ENCODE assay signal across 25 cellular contexts in the genomic region with DNA sequence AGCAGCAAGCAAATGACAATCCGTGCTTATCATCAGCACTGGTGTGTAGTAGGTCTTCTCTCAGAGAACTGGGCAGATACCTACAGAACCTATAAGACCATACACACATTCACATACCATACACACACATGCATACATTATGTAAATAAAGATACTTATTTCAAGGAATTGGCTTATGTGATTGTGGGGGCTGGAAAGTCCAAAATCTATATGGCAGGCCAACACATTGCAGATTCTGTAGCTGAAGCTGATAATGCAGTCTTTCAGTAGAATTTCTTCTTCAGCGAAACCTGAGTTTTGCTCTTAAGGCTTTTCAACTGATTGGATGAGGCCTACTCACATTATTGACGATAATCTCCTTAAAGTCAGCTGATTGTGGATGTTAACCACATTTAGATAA.
"Had no signal": no experiment of that assay in that cellular context is flagged by ENCODE, and none has a peak within 500 bp of the region (broad histone marks: within the 10 kb centered on the region; RNA-seq: fewer than 3 reads in every experiment).

No MANE protein-coding gene starts in this region.

- H3K36me3 ChIP-seq: WERI-Rb-1 had no signal

- H3K9me3 Mint-ChIP-seq: activated CD4-positive, alpha-beta memory T cell treated with anti-CD3 and anti-CD28 coated beads, Interleukin-2, amount 10 ng/mL, durations not matched to agents 7 days and 5 days; activated CD4-positive, alpha-beta T cell treated with anti-CD3 and anti-CD28 coated beads, Interleukin-2, amount 10 ng/mL, durations not matched to agents 7 days and 5 days; central memory CD8-positive, alpha-beta T cell; memory B cell had no signal

- H3K4me3 ChIP-seq: esophagus squamous epithelium, heart right ventricle, spleen, tibial nerve had no signal

- H3K4me3 Mint-ChIP-seq: activated CD4-positive, alpha-beta memory T cell treated with anti-CD3 and anti-CD28 coated beads, Interleukin-2, amount 10 ng/mL, durations not matched to agents 7 days and 5 days; activated CD4-positive, alpha-beta T cell treated with anti-CD3 and anti-CD28 coated beads, Interleukin-2, amount 10 ng/mL, durations not matched to agents 7 days and 5 days; activated CD8-positive, alpha-beta memory T cell treated with anti-CD3 and anti-CD28 coated beads, Interleukin-2, amount 10 ng/mL, durations not matched to agents 7 days and 5 days; central memory CD8-positive, alpha-beta T cell; memory B cell; naive thymus-derived CD8-positive, alpha-beta T cell had no signal

- H3K27me3 Mint-ChIP-seq: activated CD4-positive, alpha-beta memory T cell treated with anti-CD3 and anti-CD28 coated beads, Interleukin-2, amount 10 ng/mL, durations not matched to agents 7 days and 5 days; activated CD4-positive, alpha-beta T cell treated with anti-CD3 and anti-CD28 coated beads, Interleukin-2, amount 10 ng/mL, durations not matched to agents 7 days and 5 days; activated CD8-positive, alpha-beta memory T cell treated with anti-CD3 and anti-CD28 coated beads, Interleukin-2, amount 10 ng/mL, durations not matched to agents 7 days and 5 days; central memory CD8-positive, alpha-beta T cell; memory B cell; naive thymus-derived CD8-positive, alpha-beta T cell had no signal

- H3K27ac ChIP-seq: epithelial cell of prostate, esophagus squamous epithelium, heart right ventricle, spleen, tibial nerve, WERI-Rb-1 had no signal

- H3K27me3 ChIP-seq: esophagus squamous epithelium, heart right ventricle, spleen, tibial nerve had no signal

- H3K9me3 ChIP-seq: esophagus squamous epithelium, tibial nerve had no signal

- ATAC-seq: activated CD4-positive, CD25-positive, alpha-beta regulatory T cell treated with anti-CD3 and anti-CD28 coated beads, Interleukin-2, amount 50 U/mL, for 24 hours; activated CD8-positive, alpha-beta memory T cell treated with anti-CD3 and anti-CD28 coated beads, Interleukin-2, amount 10 ng/mL, durations not matched to agents 7 days and 5 days; heart right ventricle; naive thymus-derived CD8-positive, alpha-beta T cell; right cardiac atrium had no signal

- DNase-seq: activated CD4-positive, alpha-beta memory T cell treated with anti-CD3 and anti-CD28 coated beads, Interleukin-2, amount 10 ng/mL, durations not matched to agents 7 days and 5 days; activated CD4-positive, alpha-beta T cell treated with anti-CD3 and anti-CD28 coated beads, Interleukin-2, amount 10 ng/mL, durations not matched to agents 7 days and 5 days; activated CD8-positive, alpha-beta memory T cell treated with anti-CD3 and anti-CD28 coated beads, Interleukin-2, amount 10 ng/mL, durations not matched to agents 7 days and 5 days; activated gamma-delta T cell; activated naive CD4-positive, alpha-beta T cell treated with anti-CD3 and anti-CD28 coated beads, Interleukin-2, amount 50 U/mL, for 16 hours; anterior cingulate cortex; dermis blood vessel endothelial cell; effector CD4-positive, alpha-beta T cell; esophagus squamous epithelium; foreskin melanocyte; heart right ventricle; midbrain; naive thymus-derived CD8-positive, alpha-beta T cell; posterior cingulate gyrus; right cardiac atrium; spleen; stimulated activated naive CD4-positive, alpha-beta T cell treated with Interleukin-2 at 50 U/mL for 16 hours; T-helper 1 cell; T-helper 9 cell; WERI-Rb-1 had no signal

- H3K27ac Mint-ChIP-seq: activated CD4-positive, alpha-beta memory T cell treated with anti-CD3 and anti-CD28 coated beads, Interleukin-2, amount 10 ng/mL, durations not matched to agents 7 days and 5 days; activated CD4-positive, alpha-beta T cell treated with anti-CD3 and anti-CD28 coated beads, Interleukin-2, amount 10 ng/mL, durations not matched to agents 7 days and 5 days had no signal
